ENCODE assay signal across 9 cellular contexts in genomic region chr19:49017666-49018351, GRCh38. TPM values are rescaled to one million over a fixed set of nuclear protein-coding genes. Genes with fewer than 3 reads are reported as not detected.
A peak's percentile ranks its signal among the peaks of the same experiment; 100 is the strongest.
DNase-seq lines count a peak whose midpoint lies in the region; ATAC-seq, FAIRE-seq and TF ChIP-seq lines count a peak whose summit lies in the region.
"Had no signal": no experiment of that assay in that cellular context is flagged by ENCODE, and none has a peak within 500 bp of the region (broad histone marks: within the 10 kb centered on the region; RNA-seq: fewer than 3 reads in every experiment).

No MANE protein-coding gene starts in this region.

- H2AFZ ChIP-seq in HepG2 (ENCODE audit: low read length): no peak overlapping the region

- H3K4me2 ChIP-seq in HepG2 (ENCODE audit: low read depth, low read length): peak overlapping the region; percentile 98

- 38% methylated on average over 23 of the region's 62 CpGs for WGBS in HepG2 (ENCODE audit: low lambda C conversion rate)

- peaks cover 7% of the 10 kb centered on the region for H3K4me1 ChIP-seq in colonic mucosa
- H3K4me1 ChIP-seq in HepG2 (ENCODE audit: insufficient read depth, low read length): peaks cover 27% of the 10 kb centered on the region

- DNase-seq in GM12891 (ENCODE audit: insufficient read length, low spot score) (peak; percentile 89), MV-4-11 (lab: John Stamatoyannopoulos, UW) (peak; percentile 49), colonic mucosa (peak; percentile 43), HepG2 (ENCODE audit: low spot score) (peak; percentile 41), T1000 (lab: John Stamatoyannopoulos, UW) (no peak)
- peak; percentile 60 for DNase-seq in activated CD4-positive, CD25-positive, alpha-beta regulatory T cell treated with anti-CD3 and anti-CD28 coated beads, Interleukin-2, amount 50 U/mL, for 72 hours
- peak; percentile 41 for DNase-seq in stimulated activated CD8-positive, alpha-beta memory T cell treated with anti-CD3 and anti-CD28 coated beads, Interleukin-12 subunit alpha, Interleukin-12 subunit beta, amount 100 ng/mL, for 4 hours (ENCODE audit: low read depth)

- no peaks in the 10 kb centered on the region for H3K79me2 ChIP-seq in HepG2 (ENCODE audit: insufficient read depth, low read length)

- H3K9me3 ChIP-seq in colonic mucosa (no peaks in the 10 kb centered on the region), HepG2 (ENCODE audit: low read length) (no peaks in the 10 kb centered on the region)

- intact Hi-C loops in colonic mucosa (cut with DNase I): no loop called here
- intact Hi-C loops in HepG2 (cut with micrococcal nuclease; ENCODE audit: unreplicated experiment): no loop called here

- H3K27me3 ChIP-seq in colonic mucosa (peaks cover 4% of the 10 kb centered on the region), HepG2 (ENCODE audit: control insufficient read depth in 1 of 2, insufficient read depth in 2 of 2, low read length in 2 of 2) (peaks cover 0 to 25% of the 10 kb centered on the region in 2 experiments; a peak in 3 of 5 replicates)

- TF ChIP-seq POLR2A in GM12891 (IDR thresholded peaks at IDR 0.05; ENCODE audit: low read depth, low read length): no peak
- TF ChIP-seq POLR2A in HepG2 (IDR thresholded peaks at IDR 0.05; ENCODE audit: insufficient read depth in 1 of 2, low read depth in 2 of 2, low read length in 2 of 2): no peak

- TF ChIP-seq EP300 in HepG2 (IDR thresholded peaks at IDR 0.05; ENCODE audit: low read depth in 2 of 2, low read length in 2 of 2): no peak
- TF ChIP-seq EP300 in HepG2 (CRISPR knock-in tag; IDR thresholded peaks at IDR 0.05; ENCODE audit: borderline replicate concordance): no peak

- TF ChIP-seq CTCF in colonic mucosa (IDR thresholded peaks at IDR 0.05) (peak; percentile 30), HepG2 (CRISPR knock-in tag; IDR thresholded peaks at IDR 0.05) (peak; percentile 57)

- H3K4me3 ChIP-seq in colonic mucosa (peak overlapping the region; percentile 31), HepG2 (replicated peaks in 1 of 3; ENCODE audit: insufficient read depth in 1 of 3, low read depth in 2 of 3, low read length in 3 of 3) (peak overlapping the region in 2 of 3 experiments; percentile 10 to 63; a peak in 3 of 6 replicates)

- in situ Hi-C loops in HepG2 (cut with HindIII; ENCODE audit: extremely low pct_ligation_motif_present, low pct_unique_long_range_greater_than_20kb): no loop called here

- H4K20me1 ChIP-seq in HepG2 (ENCODE audit: insufficient read depth, low read length): no peaks in the 10 kb centered on the region

- FAIRE-seq in GM12891 (lab: Jason Lieb, UNC) (peak; percentile 45), HepG2 (lab: Jason Lieb, UNC) (no peak)
- FAIRE-seq: islet of Langerhans had no signal

- peak overlapping the region; percentile 34 to 46 for H3K9ac ChIP-seq in colonic mucosa (ENCODE audit: low read depth in 2 of 2, low read length in 2 of 2)
- 0 out of 2 replicates have a peak overlapping the region, but pooled peaks have one; percentile 54 for H3K9ac ChIP-seq in HepG2 (ENCODE audit: insufficient read depth, low read depth, low read length)

- H3K27ac ChIP-seq in colonic mucosa: no peak overlapping the region
- no peak overlapping the region for H3K27ac ChIP-seq in HepG2 (ENCODE audit: extremely low read length, insufficient read depth, low read length)

- peak; percentile 56 for TF ChIP-seq RAD21 in HepG2 (CRISPR knock-in tag; IDR thresholded peaks at IDR 0.05)

- no peaks in the 10 kb centered on the region for H3K36me3 ChIP-seq in colonic mucosa
- peaks cover 4 to 19% of the 10 kb centered on the region in 2 experiments; a peak in 4 of 5 replicates for H3K36me3 ChIP-seq in HepG2 (replicated peaks in 1 of 2; ENCODE audit: control insufficient read depth in 1 of 2, insufficient read depth in 2 of 2, low read length in 2 of 2)

- no TSS peak for BruUV-seq in HepG2 (replicated peaks; lab: Mats Ljungman, UMichigan)

- POLR2A ChIA-PET in HepG2 (lab: Yijun Ruan, JAX): interaction anchor here (2.9 kb wide), 1 partner anchor 24 kb away, joined by 21 read pairs; the partner anchor contains the start of genes GYS1 and RUVBL2

- ATAC-seq in HepG2: peak; percentile 82
- ATAC-seq in GM18502 (IDR thresholded peaks at IDR 0.05; ENCODE audit: poor library complexity, unreplicated experiment): no peak

- CTCF ChIA-PET in HepG2 (lab: Yijun Ruan, JAX; ENCODE audit: low intra/inter-chr PET ratio, low total read pairs): no interaction called here

RNA-seq across cellular contexts. Expression of gene LHB, which starts 0.9 kb away (rescaled TPM):
- not detected for polyA plus RNA-seq in GM12891 (2012; ENCODE audit: low read depth, missing spikeins)
- total RNA-seq in colonic mucosa: not detected
- total RNA-seq in HepG2 (2016; rRNA removed; fragmentation: Illumina TruSeq; extraction: Trizol): not detected in 2 replicates
- total RNA-seq in HepG2 (2016; cell fraction: cytosol; rRNA removed; fragmentation: Illumina TruSeq; extraction: Trizol; ENCODE audit: low read depth): not detected in 2 replicates
- total RNA-seq in HepG2 (2016; cell fraction: insoluble cytoplasmic fraction; rRNA removed; fragmentation: Illumina TruSeq; extraction: Trizol): not detected in 2 replicates
- not detected in 2 replicates for total RNA-seq in HepG2 (2016; cell fraction: membrane; rRNA removed; fragmentation: Illumina TruSeq; extraction: Trizol)
- not detected in 2 replicates for total RNA-seq in HepG2 (2016; cell fraction: nucleus; rRNA removed; fragmentation: Illumina TruSeq; extraction: Trizol)
- polyA plus RNA-seq in HepG2 (2011; rRNA removed): 0.82 TPM in 1 of 2 replicates, not detected in the other
- polyA plus RNA-seq in HepG2 (2011; cell fraction: cytosol; rRNA removed): 0.26 and 0.31 TPM in 2 replicates
- polyA plus RNA-seq in HepG2 (2011; cell fraction: nucleus; rRNA removed): 14.9 and 17.4 TPM in 2 replicates
- 0.75 and 0.87 TPM in 2 replicates for polyA plus RNA-seq in HepG2 (2012)
- not detected in 2 replicates for polyA plus RNA-seq in HepG2 (2016; cell fraction: cytosol; fragmentation: Illumina TruSeq; extraction: Trizol; ENCODE audit: low read depth)
- polyA plus RNA-seq in HepG2 (2016; cell fraction: insoluble cytoplasmic fraction; fragmentation: Illumina TruSeq; extraction: Trizol; ENCODE audit: low read depth): not detected in 2 replicates
- polyA plus RNA-seq in HepG2 (2016; cell fraction: membrane; fragmentation: Illumina TruSeq; extraction: Trizol; ENCODE audit: low read depth): not detected in 2 replicates
- polyA plus RNA-seq in HepG2 (2016; cell fraction: nucleus; fragmentation: Illumina TruSeq; extraction: Trizol; ENCODE audit: insufficient read depth, low read depth): 1.2 TPM in 1 of 2 replicates, not detected in the other
- not detected in 2 replicates for polyA minus RNA-seq in HepG2 (2011; rRNA and poly(A)+ RNA removed; ENCODE audit: low replicate concordance)
- polyA minus RNA-seq in HepG2 (2011; cell fraction: cytosol; rRNA and poly(A)+ RNA removed): not detected in 2 replicates
- polyA minus RNA-seq in HepG2 (2011; cell fraction: nucleus; rRNA and poly(A)+ RNA removed): not detected in 2 replicates

RNA-seq across cellular contexts. Expression of gene CGB3, which starts 6.3 kb away (rescaled TPM):
- not detected for polyA plus RNA-seq in GM12891 (2012; ENCODE audit: low read depth, missing spikeins)
- not detected for total RNA-seq in colonic mucosa
- total RNA-seq in HepG2 (2016; rRNA removed; fragmentation: Illumina TruSeq; extraction: Trizol): not detected in 2 replicates
- total RNA-seq in HepG2 (2016; cell fraction: cytosol; rRNA removed; fragmentation: Illumina TruSeq; extraction: Trizol; ENCODE audit: low read depth): not detected in 2 replicates
- total RNA-seq in HepG2 (2016; cell fraction: insoluble cytoplasmic fraction; rRNA removed; fragmentation: Illumina TruSeq; extraction: Trizol): not detected in 2 replicates
- total RNA-seq in HepG2 (2016; cell fraction: membrane; rRNA removed; fragmentation: Illumina TruSeq; extraction: Trizol): not detected in 2 replicates
- not detected in 2 replicates for total RNA-seq in HepG2 (2016; cell fraction: nucleus; rRNA removed; fragmentation: Illumina TruSeq; extraction: Trizol)
- not detected in 2 replicates for polyA plus RNA-seq in HepG2 (2011; rRNA removed)
- polyA plus RNA-seq in HepG2 (2011; cell fraction: cytosol; rRNA removed): not detected in 2 replicates
- polyA plus RNA-seq in HepG2 (2011; cell fraction: nucleus; rRNA removed): 0.31 TPM in 1 of 2 replicates, not detected in the other
- not detected in 2 replicates for polyA plus RNA-seq in HepG2 (2012)
- not detected in 2 replicates for polyA plus RNA-seq in HepG2 (2016; cell fraction: cytosol; fragmentation: Illumina TruSeq; extraction: Trizol; ENCODE audit: low read depth)
- polyA plus RNA-seq in HepG2 (2016; cell fraction: insoluble cytoplasmic fraction; fragmentation: Illumina TruSeq; extraction: Trizol; ENCODE audit: low read depth): not detected in 2 replicates
- polyA plus RNA-seq in HepG2 (2016; cell fraction: membrane; fragmentation: Illumina TruSeq; extraction: Trizol; ENCODE audit: low read depth): not detected in 2 replicates
- not detected in 2 replicates for polyA plus RNA-seq in HepG2 (2016; cell fraction: nucleus; fragmentation: Illumina TruSeq; extraction: Trizol; ENCODE audit: insufficient read depth, low read depth)
- polyA minus RNA-seq in HepG2 (2011; rRNA and poly(A)+ RNA removed; ENCODE audit: low replicate concordance): not detected in 2 replicates
- polyA minus RNA-seq in HepG2 (2011; cell fraction: cytosol; rRNA and poly(A)+ RNA removed): not detected in 2 replicates
- polyA minus RNA-seq in HepG2 (2011; cell fraction: nucleus; rRNA and poly(A)+ RNA removed): not detected in 2 replicates

RNA-seq across cellular contexts. Expression of gene CGB2, which starts 13.9 kb away (rescaled TPM):
- not detected for polyA plus RNA-seq in GM12891 (2012; ENCODE audit: low read depth, missing spikeins)
- total RNA-seq in colonic mucosa: not detected
- total RNA-seq in HepG2 (2016; rRNA removed; fragmentation: Illumina TruSeq; extraction: Trizol): not detected in 2 replicates
- not detected in 2 replicates for total RNA-seq in HepG2 (2016; cell fraction: cytosol; rRNA removed; fragmentation: Illumina TruSeq; extraction: Trizol; ENCODE audit: low read depth)
- total RNA-seq in HepG2 (2016; cell fraction: insoluble cytoplasmic fraction; rRNA removed; fragmentation: Illumina TruSeq; extraction: Trizol): not detected in 2 replicates
- not detected in 2 replicates for total RNA-seq in HepG2 (2016; cell fraction: membrane; rRNA removed; fragmentation: Illumina TruSeq; extraction: Trizol)
- total RNA-seq in HepG2 (2016; cell fraction: nucleus; rRNA removed; fragmentation: Illumina TruSeq; extraction: Trizol): not detected in 2 replicates
- polyA plus RNA-seq in HepG2 (2011; rRNA removed): not detected in 2 replicates
- polyA plus RNA-seq in HepG2 (2011; cell fraction: cytosol; rRNA removed): not detected in 2 replicates
- not detected in 2 replicates for polyA plus RNA-seq in HepG2 (2011; cell fraction: nucleus; rRNA removed)
- polyA plus RNA-seq in HepG2 (2012): not detected in 2 replicates
- polyA plus RNA-seq in HepG2 (2016; cell fraction: cytosol; fragmentation: Illumina TruSeq; extraction: Trizol; ENCODE audit: low read depth): not detected in 2 replicates
- polyA plus RNA-seq in HepG2 (2016; cell fraction: insoluble cytoplasmic fraction; fragmentation: Illumina TruSeq; extraction: Trizol; ENCODE audit: low read depth): not detected in 2 replicates
- not detected in 2 replicates for polyA plus RNA-seq in HepG2 (2016; cell fraction: membrane; fragmentation: Illumina TruSeq; extraction: Trizol; ENCODE audit: low read depth)
- not detected in 2 replicates for polyA plus RNA-seq in HepG2 (2016; cell fraction: nucleus; fragmentation: Illumina TruSeq; extraction: Trizol; ENCODE audit: insufficient read depth, low read depth)
- polyA minus RNA-seq in HepG2 (2011; rRNA and poly(A)+ RNA removed; ENCODE audit: low replicate concordance): not detected in 2 replicates
- not detected in 2 replicates for polyA minus RNA-seq in HepG2 (2011; cell fraction: cytosol; rRNA and poly(A)+ RNA removed)
- polyA minus RNA-seq in HepG2 (2011; cell fraction: nucleus; rRNA and poly(A)+ RNA removed): not detected in 2 replicates

RNA-seq across cellular contexts. Expression of gene CGB1, which starts 18.9 kb away (rescaled TPM):
- not detected for polyA plus RNA-seq in GM12891 (2012; ENCODE audit: low read depth, missing spikeins)
- total RNA-seq in colonic mucosa: not detected
- not detected in 2 replicates for total RNA-seq in HepG2 (2016; rRNA removed; fragmentation: Illumina TruSeq; extraction: Trizol)
- total RNA-seq in HepG2 (2016; cell fraction: cytosol; rRNA removed; fragmentation: Illumina TruSeq; extraction: Trizol; ENCODE audit: low read depth): not detected in 2 replicates
- not detected in 2 replicates for total RNA-seq in HepG2 (2016; cell fraction: insoluble cytoplasmic fraction; rRNA removed; fragmentation: Illumina TruSeq; extraction: Trizol)
- not detected in 2 replicates for total RNA-seq in HepG2 (2016; cell fraction: membrane; rRNA removed; fragmentation: Illumina TruSeq; extraction: Trizol)
- not detected in 2 replicates for total RNA-seq in HepG2 (2016; cell fraction: nucleus; rRNA removed; fragmentation: Illumina TruSeq; extraction: Trizol)
- not detected in 2 replicates for polyA plus RNA-seq in HepG2 (2011; rRNA removed)
- polyA plus RNA-seq in HepG2 (2011; cell fraction: cytosol; rRNA removed): not detected in 2 replicates
- not detected in 2 replicates for polyA plus RNA-seq in HepG2 (2011; cell fraction: nucleus; rRNA removed)
- not detected in 2 replicates for polyA plus RNA-seq in HepG2 (2012)
- polyA plus RNA-seq in HepG2 (2016; cell fraction: cytosol; fragmentation: Illumina TruSeq; extraction: Trizol; ENCODE audit: low read depth): not detected in 2 replicates
- polyA plus RNA-seq in HepG2 (2016; cell fraction: insoluble cytoplasmic fraction; fragmentation: Illumina TruSeq; extraction: Trizol; ENCODE audit: low read depth): not detected in 2 replicates
- polyA plus RNA-seq in HepG2 (2016; cell fraction: membrane; fragmentation: Illumina TruSeq; extraction: Trizol; ENCODE audit: low read depth): not detected in 2 replicates
- polyA plus RNA-seq in HepG2 (2016; cell fraction: nucleus; fragmentation: Illumina TruSeq; extraction: Trizol; ENCODE audit: insufficient read depth, low read depth): not detected in 2 replicates
- not detected in 2 replicates for polyA minus RNA-seq in HepG2 (2011; rRNA and poly(A)+ RNA removed; ENCODE audit: low replicate concordance)
- not detected in 2 replicates for polyA minus RNA-seq in HepG2 (2011; cell fraction: cytosol; rRNA and poly(A)+ RNA removed)
- polyA minus RNA-seq in HepG2 (2011; cell fraction: nucleus; rRNA and poly(A)+ RNA removed): not detected in 2 replicates

RNA-seq across cellular contexts. Expression of gene RUVBL2, which starts 24.1 kb away (rescaled TPM):
- 104 TPM for polyA plus RNA-seq in GM12891 (2012; ENCODE audit: low read depth, missing spikeins)
- total RNA-seq in colonic mucosa: 100 to 1,000 TPM in 1 of 2 donors, 10 to 100 TPM in 1; 54.1 to 151 TPM
- 108 and 122 TPM in 2 replicates for total RNA-seq in HepG2 (2016; rRNA removed; fragmentation: Illumina TruSeq; extraction: Trizol)
- total RNA-seq in HepG2 (2016; cell fraction: cytosol; rRNA removed; fragmentation: Illumina TruSeq; extraction: Trizol; ENCODE audit: low read depth): 42.8 and 44.4 TPM in 2 replicates
- total RNA-seq in HepG2 (2016; cell fraction: insoluble cytoplasmic fraction; rRNA removed; fragmentation: Illumina TruSeq; extraction: Trizol): 98.2 and 127 TPM in 2 replicates
- total RNA-seq in HepG2 (2016; cell fraction: membrane; rRNA removed; fragmentation: Illumina TruSeq; extraction: Trizol): 53.1 and 56.0 TPM in 2 replicates
- total RNA-seq in HepG2 (2016; cell fraction: nucleus; rRNA removed; fragmentation: Illumina TruSeq; extraction: Trizol): 57.1 and 62.8 TPM in 2 replicates
- 109 and 120 TPM in 2 replicates for polyA plus RNA-seq in HepG2 (2011; rRNA removed)
- polyA plus RNA-seq in HepG2 (2011; cell fraction: cytosol; rRNA removed): 120 and 188 TPM in 2 replicates
- polyA plus RNA-seq in HepG2 (2011; cell fraction: nucleus; rRNA removed): 169 and 241 TPM in 2 replicates
- polyA plus RNA-seq in HepG2 (2012): 71.6 and 76.0 TPM in 2 replicates
- 38.1 and 42.9 TPM in 2 replicates for polyA plus RNA-seq in HepG2 (2016; cell fraction: cytosol; fragmentation: Illumina TruSeq; extraction: Trizol; ENCODE audit: low read depth)
- polyA plus RNA-seq in HepG2 (2016; cell fraction: insoluble cytoplasmic fraction; fragmentation: Illumina TruSeq; extraction: Trizol; ENCODE audit: low read depth): 87.8 and 103 TPM in 2 replicates
- 44.0 and 49.8 TPM in 2 replicates for polyA plus RNA-seq in HepG2 (2016; cell fraction: membrane; fragmentation: Illumina TruSeq; extraction: Trizol; ENCODE audit: low read depth)
- polyA plus RNA-seq in HepG2 (2016; cell fraction: nucleus; fragmentation: Illumina TruSeq; extraction: Trizol; ENCODE audit: insufficient read depth, low read depth): 101 and 102 TPM in 2 replicates
- polyA minus RNA-seq in HepG2 (2011; rRNA and poly(A)+ RNA removed; ENCODE audit: low replicate concordance): 203 and 355 TPM in 2 replicates
- polyA minus RNA-seq in HepG2 (2011; cell fraction: cytosol; rRNA and poly(A)+ RNA removed): 65.7 and 86.3 TPM in 2 replicates
- polyA minus RNA-seq in HepG2 (2011; cell fraction: nucleus; rRNA and poly(A)+ RNA removed): 47.3 and 59.2 TPM in 2 replicates
